8 cellular contexts compared by ENCODE assay signal in genomic region chr11:78139422-78140391, GRCh38. TPM values are rescaled to one million over a fixed set of nuclear protein-coding genes. Genes with fewer than 3 reads are reported as not detected.
DNase-seq lines count a peak whose midpoint lies in the region; ATAC-seq and TF ChIP-seq lines count a peak whose summit lies in the region.

ALG8 (minus strand) TSS chr11:78139626; CDS start chr11:78139588, 38 bp downstream.

- H3K27ac ChIP-seq in mesenchymal stem cell (ENCODE audit: low read length, poor library complexity, severe bottlenecking) = peak within 1 kb of the TSS; percentile 73

- H3K36me3 ChIP-seq in mesenchymal stem cell (ENCODE audit: control insufficient read depth in 1 of 2, insufficient read depth in 2 of 2, low read depth in 1 of 2, low read length in 2 of 2) = peaks cover 0 to 18% of the 10 kb centered on the region in 2 experiments

- peaks cover 13 to 28% of the 10 kb centered on the region in 2 donors for H3K4me1 Mint-ChIP-seq in effector memory CD8-positive, alpha-beta T cell (ENCODE audit: low read depth in 2 of 2)

- peaks cover 2% of the 10 kb centered on the region for H3K4me1 ChIP-seq in mesenchymal stem cell (ENCODE audit: control insufficient read depth, insufficient read depth, low read depth, low read length)

- peak; percentile 94 for ATAC-seq in effector memory CD8-positive, alpha-beta T cell (replicated peaks)

- peak within 1 kb of the TSS; percentile 80 for H4K91ac ChIP-seq in mesenchymal stem cell (ENCODE audit: low read length)

- no peaks in the 10 kb centered on the region for H3K9me3 ChIP-seq in mesenchymal stem cell (ENCODE audit: control insufficient read depth, low read length)

- H3K27me3 Mint-ChIP-seq in effector memory CD8-positive, alpha-beta T cell = no peaks in the 10 kb centered on the region

- peak within 1 kb of the TSS; percentile 93 for H4K8ac ChIP-seq in mesenchymal stem cell (ENCODE audit: low read length)

- peak within 1 kb of the TSS; percentile 95 for H3K9ac ChIP-seq in mesenchymal stem cell (ENCODE audit: low read length)

- no peak for TF ChIP-seq CTCF in GM20000 (IDR thresholded peaks at IDR 0.05; ENCODE audit: extremely low read depth, missing control alignments)

- H3K4me3 ChIP-seq in mesenchymal stem cell (ENCODE audit: insufficient read depth in 1 of 2, low read depth in 1 of 2, low read length in 2 of 2) = peak within 1 kb of the TSS; percentile 82 to 91

- no peaks in the 10 kb centered on the region for H3K27me3 ChIP-seq in mesenchymal stem cell (ENCODE audit: control insufficient read depth in 1 of 2, insufficient read depth in 1 of 2, low read length in 2 of 2)

- H3K18ac ChIP-seq in mesenchymal stem cell (ENCODE audit: low read depth in 1 of 2, low read length in 2 of 2) = peak within 1 kb of the TSS; percentile 64 to 96

- peak within 1 kb of the TSS in 1 of 2 experiments; percentile 16 for H2BK12ac ChIP-seq in mesenchymal stem cell (ENCODE audit: low read length in 2 of 2)

- H3K23ac ChIP-seq in mesenchymal stem cell (ENCODE audit: low read length in 2 of 2) = no peak within 1 kb of the TSS

- peaks cover 10% of the 10 kb centered on the region for H3K79me1 ChIP-seq in mesenchymal stem cell (replicated peaks; ENCODE audit: low read length, poor library complexity, severe bottlenecking)

- H2BK120ac ChIP-seq in mesenchymal stem cell (ENCODE audit: low read depth, low read length) = peak within 1 kb of the TSS; percentile 42

- peak within 1 kb of the TSS; percentile 85 to 92 for H3K27ac Mint-ChIP-seq in effector memory CD8-positive, alpha-beta T cell

- H3K4me2 ChIP-seq in mesenchymal stem cell (ENCODE audit: low read length, poor library complexity, severe bottlenecking) = peak within 1 kb of the TSS; percentile 84

- H3K14ac ChIP-seq in mesenchymal stem cell (ENCODE audit: low read length in 2 of 2) = peak within 1 kb of the TSS in 1 of 2 experiments; percentile 49

- no peaks in the 10 kb centered on the region for H3K9me3 Mint-ChIP-seq in effector memory CD8-positive, alpha-beta T cell

- H2AFZ ChIP-seq in mesenchymal stem cell (ENCODE audit: low read depth, low read length) = peak within 1 kb of the TSS; percentile 72

- peaks cover 12% of the 10 kb centered on the region for H3K36me3 Mint-ChIP-seq in effector memory CD8-positive, alpha-beta T cell (ENCODE audit: insufficient read depth)

- H3K4ac ChIP-seq in mesenchymal stem cell (ENCODE audit: low read depth in 1 of 2, low read length in 2 of 2) = peak within 1 kb of the TSS; percentile 41 to 68

- no peak within 1 kb of the TSS for H2BK5ac ChIP-seq in mesenchymal stem cell (ENCODE audit: low read depth, low read length, poor library complexity, severe bottlenecking)

- peak within 1 kb of the TSS; percentile 86 to 91 for H3K4me3 Mint-ChIP-seq in effector memory CD8-positive, alpha-beta T cell

- no peak within 1 kb of the TSS for H2BK15ac ChIP-seq in mesenchymal stem cell (ENCODE audit: low read depth, poor library complexity, severe bottlenecking)

- peak within 1 kb of the TSS; percentile 15 for H2AK5ac ChIP-seq in mesenchymal stem cell (ENCODE audit: low read length, severe bottlenecking)

- DNase-seq in CMK (ENCODE audit: low read depth) (peak; percentile 95), GM20000 (ENCODE audit: low spot score) (peak; percentile 93), HT-29 (ENCODE audit: low spot score) (peak; percentile 97), NOMO-1 (lab: John Stamatoyannopoulos, UW; ENCODE audit: unreplicated experiment in 2 of 2) (peak; percentile 93 to 94), mesenchymal stem cell (peak; percentile 95)
- peak; percentile 95 to 96 for DNase-seq in activated CD8-positive, alpha-beta memory T cell treated with anti-CD3 and anti-CD28 coated beads for 4 hours (ENCODE audit: low read depth in 2 of 2)
- DNase-seq in effector memory CD8-positive, alpha-beta T cell = peak; percentile 97 to 98 (median 97)
- peak; percentile 97 for DNase-seq in stimulated activated CD8-positive, alpha-beta memory T cell treated with anti-CD3 and anti-CD28 coated beads, Interleukin-12 subunit alpha, Interleukin-12 subunit beta, amount 100 ng/mL, for 4 hours (ENCODE audit: low read depth)

- WGBS in mesenchymal stem cell = 7% methylated on average over 49 of the region's 52 CpGs

RNA-seq across cellular contexts. Expression of gene ALG8, which starts in this region (rescaled TPM):
- total RNA-seq in HT-29 (2014; rRNA removed; shearing (Covaris generic)) = 37.2 and 41.9 TPM in 2 replicates
- polyA plus RNA-seq in mesenchymal stem cell (2013, experiment 1 of 2) = 49.1 TPM
- 50.6 TPM for polyA plus RNA-seq in mesenchymal stem cell (2013, experiment 2 of 2)

Comparison
In these comparisons a context has a peak if more than half of its experiments do, and no peak if none do; other contexts are left out.
1. Peak in every context shown above with its lines: DNase-seq, ATAC-seq, H3K4me3 ChIP-seq and H3K27ac ChIP-seq.